Comparison of ENCODE assay signal across 8 cellular contexts in genomic region chr17:1907818-1908698, GRCh38.
A peak's percentile ranks its signal among the peaks of the same experiment; 100 is the strongest.
DNase-seq lines count a peak whose midpoint lies in the region; ATAC-seq and TF ChIP-seq lines count a peak whose summit lies in the region.

No MANE protein-coding gene starts in this region.

- H3K9me3 Mint-ChIP-seq in CD14-positive monocyte = peaks cover 0 to 10% (median 3%) of the 10 kb centered on the region in 7 donors
- H3K9me3 Mint-ChIP-seq in naive thymus-derived CD8-positive, alpha-beta T cell = no peaks in the 10 kb centered on the region

- peaks cover 0 to 24% of the 10 kb centered on the region in 2 donors for H3K4me1 ChIP-seq in duodenal mucosa (ENCODE audit: control insufficient read depth in 1 of 2, insufficient read depth in 2 of 2, low read length in 2 of 2)

- H3K9ac ChIP-seq in duodenal mucosa (ENCODE audit: low read depth in 1 of 2, low read length in 2 of 2) = no peak overlapping the region

- ATAC-seq in naive thymus-derived CD8-positive, alpha-beta T cell = peak; percentile 77
- ATAC-seq in GM21528 (IDR thresholded peaks at IDR 0.05; ENCODE audit: low FRiP score, unreplicated experiment) (no peak), HG03439 (IDR thresholded peaks at IDR 0.05; ENCODE audit: unreplicated experiment) (no peak), GM19023 (IDR thresholded peaks at IDR 0.05; ENCODE audit: unreplicated experiment) (no peak)

- peaks cover 0 to 3% of the 10 kb centered on the region in 2 donors for H3K36me3 Mint-ChIP-seq in CD14-positive monocyte
- no peaks in the 10 kb centered on the region for H3K36me3 Mint-ChIP-seq in naive thymus-derived CD8-positive, alpha-beta T cell

- H3K4me3 ChIP-seq in duodenal mucosa (ENCODE audit: low read depth in 1 of 2, low read length in 2 of 2) = peak overlapping the region; percentile 19 to 36

- peaks cover 9% of the 10 kb centered on the region for H3K4me1 Mint-ChIP-seq in CD14-positive monocyte
- peaks cover 7 to 21% (median 10%) of the 10 kb centered on the region in 4 donors for H3K4me1 Mint-ChIP-seq in naive thymus-derived CD8-positive, alpha-beta T cell

- intact Hi-C loops in CD14-positive monocyte (cut with micrococcal nuclease) = loop anchor here in 1 of 2 donors (10.0 kb wide), 1 partner anchor 337 kb away; no protein-coding TSS in a partner anchor

- TF ChIP-seq CTCF in CD14-positive monocyte (IDR thresholded peaks at IDR 0.05) = no peak

- no peaks in the 10 kb centered on the region for H3K9me3 ChIP-seq in duodenal mucosa (ENCODE audit: control insufficient read depth in 1 of 2, low read length in 2 of 2)

- H3K4me3 Mint-ChIP-seq in CD14-positive monocyte = peak overlapping the region; percentile 59 to 75
- peak overlapping the region; percentile 36 to 76 (median 65) for H3K4me3 Mint-ChIP-seq in naive thymus-derived CD8-positive, alpha-beta T cell

- peaks cover 54 to 60% of the 10 kb centered on the region in 2 donors for H3K27me3 ChIP-seq in duodenal mucosa (ENCODE audit: control insufficient read depth in 1 of 2, insufficient read depth in 2 of 2, low read length in 2 of 2)

- DNase-seq in CD14-positive monocyte (ENCODE audit: low spot score) = no peak
- DNase-seq in NCI-H526 (lab: John Stamatoyannopoulos, UW) = peak; percentile 31 to 62
- peak in 6 of 10 donors; percentile 2 to 30 (median 22) for DNase-seq in naive thymus-derived CD8-positive, alpha-beta T cell
- no peak for DNase-seq in RKO (ENCODE audit: low spot score)

- H3K27ac Mint-ChIP-seq in CD14-positive monocyte = no peak overlapping the region
- H3K27ac Mint-ChIP-seq in naive thymus-derived CD8-positive, alpha-beta T cell = peak overlapping the region in 2 of 10 donors; percentile 15 to 57

- H3K36me3 ChIP-seq in duodenal mucosa (ENCODE audit: control insufficient read depth in 1 of 2, insufficient read depth in 2 of 2, low read length in 2 of 2) = no peaks in the 10 kb centered on the region

- peaks cover 63 to 93% (median 72%) of the 10 kb centered on the region in 3 donors for H3K27me3 Mint-ChIP-seq in CD14-positive monocyte (ENCODE audit: low read depth in 3 of 3)
- H3K27me3 Mint-ChIP-seq in naive thymus-derived CD8-positive, alpha-beta T cell = peaks cover 24 to 72% (median 40%) of the 10 kb centered on the region in 5 donors

- no peak overlapping the region for H3K27ac ChIP-seq in duodenal mucosa (ENCODE audit: low read depth, low read length)

- POLR2A ChIA-PET in naive thymus-derived CD8-positive, alpha-beta T cell (lab: Charles Lee) = interaction anchor here (0.8 kb wide), 1 partner anchor 239 kb away, joined by 3 read pairs; no protein-coding TSS in a partner anchor

Comparison
In these comparisons a context has a peak if more than half of its experiments do, and no peak if none do; other contexts are left out.
1. DNase-seq: peak in NCI-H526 (2 of 2) and naive thymus-derived CD8-positive, alpha-beta T cell (6 of 10); none in CD14-positive monocyte (single experiment) and RKO (single experiment).
2. ATAC-seq: peak in naive thymus-derived CD8-positive, alpha-beta T cell (2 of 2); none in GM21528 (single experiment), HG03439 (single experiment) and GM19023 (single experiment).